In the genomic region with DNA sequence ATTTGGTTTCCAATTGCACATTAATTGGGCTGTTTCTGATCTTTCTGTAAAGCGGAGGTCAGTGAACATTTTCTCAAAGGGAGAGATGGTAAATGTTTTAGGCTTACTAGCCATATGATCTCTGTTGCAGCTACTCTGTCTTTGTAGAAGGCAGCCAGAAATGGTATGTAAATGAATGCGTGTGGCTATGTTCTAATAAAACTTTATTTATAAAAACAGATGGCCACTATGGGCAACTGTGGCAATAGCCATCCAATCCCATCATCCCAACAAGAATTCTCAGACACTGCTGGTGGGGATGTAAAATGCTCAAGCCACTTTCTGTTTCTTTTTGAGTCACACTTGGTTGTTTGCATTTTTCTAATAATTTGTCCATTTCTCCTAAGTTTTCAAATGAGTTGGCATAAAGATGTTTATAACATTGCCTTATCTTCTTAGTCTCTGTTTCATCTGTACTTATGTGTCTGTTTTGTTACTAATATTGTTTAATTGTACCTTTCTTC, we compare ENCODE assay signal across 1 cellular context.
A peak's percentile ranks its signal among the peaks of the same experiment; 100 is the strongest.
TF ChIP-seq lines count a peak whose summit lies in the region.

No MANE protein-coding gene starts in this region.

TF ChIP-seq in K562, 482 proteins besides CTCF, POLR2A, EP300 and RAD21:
- TF ChIP-seq, protein P1, sequence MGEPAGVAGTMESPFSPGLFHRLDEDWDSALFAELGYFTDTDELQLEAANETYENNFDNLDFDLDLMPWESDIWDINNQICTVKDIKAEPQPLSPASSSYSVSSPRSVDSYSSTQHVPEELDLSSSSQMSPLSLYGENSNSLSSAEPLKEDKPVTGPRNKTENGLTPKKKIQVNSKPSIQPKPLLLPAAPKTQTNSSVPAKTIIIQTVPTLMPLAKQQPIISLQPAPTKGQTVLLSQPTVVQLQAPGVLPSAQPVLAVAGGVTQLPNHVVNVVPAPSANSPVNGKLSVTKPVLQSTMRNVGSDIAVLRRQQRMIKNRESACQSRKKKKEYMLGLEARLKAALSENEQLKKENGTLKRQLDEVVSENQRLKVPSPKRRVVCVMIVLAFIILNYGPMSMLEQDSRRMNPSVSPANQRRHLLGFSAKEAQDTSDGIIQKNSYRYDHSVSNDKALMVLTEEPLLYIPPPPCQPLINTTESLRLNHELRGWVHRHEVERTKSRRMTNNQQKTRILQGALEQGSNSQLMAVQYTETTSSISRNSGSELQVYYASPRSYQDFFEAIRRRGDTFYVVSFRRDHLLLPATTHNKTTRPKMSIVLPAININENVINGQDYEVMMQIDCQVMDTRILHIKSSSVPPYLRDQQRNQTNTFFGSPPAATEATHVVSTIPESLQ (CRISPR knock-in tag; IDR thresholded peaks at IDR 0.05): no peak
- TF ChIP-seq ZBTB40 (IDR thresholded peaks at IDR 0.05) (peak; percentile 88), ZBTB40 (CRISPR knock-in tag; IDR thresholded peaks at IDR 0.05) (no peak)
TF ChIP-seq in K562: peak in this region for 1.
